1 cellular context compared by ENCODE assay signal in genomic region chr10:11532329-11532728, GRCh38.
TF ChIP-seq lines count a peak whose summit lies in the region.

No MANE protein-coding gene starts in this region.

TF ChIP-seq in GM12878, 131 proteins besides CTCF, POLR2A, EP300 and RAD21:
- TF ChIP-seq, protein P1, sequence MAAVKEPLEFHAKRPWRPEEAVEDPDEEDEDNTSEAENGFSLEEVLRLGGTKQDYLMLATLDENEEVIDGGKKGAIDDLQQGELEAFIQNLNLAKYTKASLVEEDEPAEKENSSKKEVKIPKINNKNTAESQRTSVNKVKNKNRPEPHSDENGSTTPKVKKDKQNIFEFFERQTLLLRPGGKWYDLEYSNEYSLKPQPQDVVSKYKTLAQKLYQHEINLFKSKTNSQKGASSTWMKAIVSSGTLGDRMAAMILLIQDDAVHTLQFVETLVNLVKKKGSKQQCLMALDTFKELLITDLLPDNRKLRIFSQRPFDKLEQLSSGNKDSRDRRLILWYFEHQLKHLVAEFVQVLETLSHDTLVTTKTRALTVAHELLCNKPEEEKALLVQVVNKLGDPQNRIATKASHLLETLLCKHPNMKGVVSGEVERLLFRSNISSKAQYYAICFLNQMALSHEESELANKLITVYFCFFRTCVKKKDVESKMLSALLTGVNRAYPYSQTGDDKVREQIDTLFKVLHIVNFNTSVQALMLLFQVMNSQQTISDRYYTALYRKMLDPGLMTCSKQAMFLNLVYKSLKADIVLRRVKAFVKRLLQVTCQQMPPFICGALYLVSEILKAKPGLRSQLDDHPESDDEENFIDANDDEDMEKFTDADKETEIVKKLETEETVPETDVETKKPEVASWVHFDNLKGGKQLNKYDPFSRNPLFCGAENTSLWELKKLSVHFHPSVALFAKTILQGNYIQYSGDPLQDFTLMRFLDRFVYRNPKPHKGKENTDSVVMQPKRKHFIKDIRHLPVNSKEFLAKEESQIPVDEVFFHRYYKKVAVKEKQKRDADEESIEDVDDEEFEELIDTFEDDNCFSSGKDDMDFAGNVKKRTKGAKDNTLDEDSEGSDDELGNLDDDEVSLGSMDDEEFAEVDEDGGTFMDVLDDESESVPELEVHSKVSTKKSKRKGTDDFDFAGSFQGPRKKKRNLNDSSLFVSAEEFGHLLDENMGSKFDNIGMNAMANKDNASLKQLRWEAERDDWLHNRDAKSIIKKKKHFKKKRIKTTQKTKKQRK (IDR thresholded peaks at IDR 0.05; ENCODE audit: low read depth, low read length): no peak
- TF ChIP-seq NKRF (conservative IDR thresholded peaks at IDR 0.05): no peak
- no peak for TF ChIP-seq ZNF207 (IDR thresholded peaks at IDR 0.05; ENCODE audit: borderline replicate concordance)
- 0 out of 2 replicates have a peak, but pooled peaks have one; percentile 24 for TF ChIP-seq TAF1 (IDR thresholded peaks at IDR 0.05; ENCODE audit: borderline replicate concordance, low read depth, low read length)
- TF ChIP-seq ZNF274 (IDR thresholded peaks at IDR 0.05; ENCODE audit: insufficient read depth, insufficient read length): no peak
- no peak for TF ChIP-seq KLF5 (IDR thresholded peaks at IDR 0.05; ENCODE audit: partially characterized antibody)
- peak; percentile 21; the same call in 1 of the 2 replicates for TF ChIP-seq ATF2 (IDR thresholded peaks at IDR 0.05; ENCODE audit: low read length)
- TF ChIP-seq MXI1 (IDR thresholded peaks at IDR 0.05; ENCODE audit: low read depth, low read length): no peak
- TF ChIP-seq RCOR1 (conservative IDR thresholded peaks at IDR 0.05; ENCODE audit: low read depth, low read length): no peak
- TF ChIP-seq SUZ12 (IDR thresholded peaks at IDR 0.05; ENCODE audit: unreplicated experiment): no peak
- no peak for TF ChIP-seq STAT1 (conservative IDR thresholded peaks at IDR 0.05)
